In the genomic region with DNA sequence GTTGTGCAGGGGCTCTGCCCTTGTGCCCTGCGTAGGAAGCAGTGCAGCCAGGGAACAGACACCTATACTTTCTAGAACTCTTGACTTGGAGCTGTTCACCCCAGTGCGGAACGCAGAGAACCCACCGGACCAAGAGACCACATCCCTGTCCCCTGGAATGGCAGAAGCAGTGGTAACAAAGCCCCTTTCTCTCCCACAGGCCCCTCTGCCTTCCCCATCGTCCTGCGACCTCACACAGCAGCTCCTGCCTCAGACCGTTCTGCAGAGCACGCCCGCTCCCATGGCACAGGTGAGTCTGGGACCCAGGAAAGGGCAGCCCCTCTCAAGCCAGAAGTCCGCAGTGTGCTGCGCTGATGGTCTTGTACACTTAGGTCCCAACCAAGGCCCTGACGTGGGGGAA, we compare ENCODE assay signal across 25 cellular contexts. TPM values are rescaled to one million over a fixed set of nuclear protein-coding genes. Genes with fewer than 3 reads are reported as not detected.
A peak's percentile ranks its signal among the peaks of the same experiment; 100 is the strongest.
DNase-seq lines count a peak whose midpoint lies in the region; ATAC-seq, FAIRE-seq and TF ChIP-seq lines count a peak whose summit lies in the region.
"Had no signal": no experiment of that assay in that cellular context is flagged by ENCODE, and none has a peak within 500 bp of the region (broad histone marks: within the 10 kb centered on the region; RNA-seq: fewer than 3 reads in every experiment).

No MANE protein-coding gene starts in this region.

- DNase-seq in HepG2 (ENCODE audit: low spot score) (no peak), right lobe of liver (no peak), mesenchymal stem cell (no peak), sigmoid colon (peak; percentile 54), aorta (peak in 1 of 2 donors; percentile 56), head of caudate nucleus (no peak)
- DNase-seq: activated CD4-positive, alpha-beta T cell treated with anti-CD3 and anti-CD28 coated beads for 48 hours; activated CD8-positive, alpha-beta memory T cell treated with anti-CD3 and anti-CD28 coated beads for 24 hours; activated gamma-delta T cell treated with Interleukin-2 at 50 U/mL for 16 hours; cerebellar nuclear complex; HCEC 1CT; Kasumi-1; natural killer cell; NCI-H146; NCI-H2107; NCI-H446; PC-3; SHP77; stimulated activated CD4-positive, alpha-beta T cell treated with anti-CD3 and anti-CD28 coated beads, Interleukin-4, amount 100 ng/mL, for 24 hours; stimulated activated naive CD4-positive, alpha-beta T cell had no signal

- ATAC-seq in HepG2 (peak; percentile 14; the same call in 2 of the 3 replicates), right lobe of liver (no peak), aorta (ENCODE audit: low FRiP score) (no peak), HG02571 (IDR thresholded peaks at IDR 0.05; ENCODE audit: unreplicated experiment) (no peak), HG03097 (IDR thresholded peaks at IDR 0.05; ENCODE audit: low FRiP score, unreplicated experiment) (no peak)
- ATAC-seq: natural killer cell, PC-3 had no signal

- H4K91ac ChIP-seq in mesenchymal stem cell (ENCODE audit: low read length) = peak overlapping the region; percentile 59

- peak overlapping the region; percentile 30 for H4K8ac ChIP-seq in mesenchymal stem cell (ENCODE audit: low read length)

- H3K4me1 ChIP-seq in HepG2 (ENCODE audit: insufficient read depth, low read length) (peaks cover 10% of the 10 kb centered on the region), right lobe of liver (no peaks in the 10 kb centered on the region), mesenchymal stem cell (ENCODE audit: control insufficient read depth, insufficient read depth, low read depth, low read length) (peaks cover 17% of the 10 kb centered on the region), sigmoid colon (peaks cover 0 to 33% (median 29%) of the 10 kb centered on the region in 4 donors), aorta (ENCODE audit: control insufficient read depth in 1 of 2, insufficient read depth in 2 of 2, low read length in 2 of 2) (no peaks in the 10 kb centered on the region)

- H3K4me2 ChIP-seq in HepG2 (ENCODE audit: low read depth, low read length) = no peak overlapping the region
- H3K4me2 ChIP-seq in mesenchymal stem cell (ENCODE audit: low read length, poor library complexity, severe bottlenecking) = no peak overlapping the region

- TF ChIP-seq POLR2A in HepG2 (IDR thresholded peaks at IDR 0.05; ENCODE audit: insufficient read depth in 1 of 2, low read depth in 2 of 2, low read length in 2 of 2) (no peak), right lobe of liver (IDR thresholded peaks at IDR 0.05) (no peak), sigmoid colon (IDR thresholded peaks at IDR 0.05) (no peak)

- H2BK15ac ChIP-seq in mesenchymal stem cell (ENCODE audit: low read depth, poor library complexity, severe bottlenecking) = peak overlapping the region; percentile 39

- H3K18ac ChIP-seq in mesenchymal stem cell (ENCODE audit: low read depth in 1 of 2, low read length in 2 of 2) = peak overlapping the region in 1 of 2 experiments; percentile 84

- no peaks in the 10 kb centered on the region for H3K79me1 ChIP-seq in mesenchymal stem cell (replicated peaks; ENCODE audit: low read length, poor library complexity, severe bottlenecking)

- CTCF ChIA-PET in HepG2 (lab: Yijun Ruan, JAX; ENCODE audit: low intra/inter-chr PET ratio, low total read pairs) = no interaction called here

- H3K4ac ChIP-seq in mesenchymal stem cell (ENCODE audit: low read depth in 1 of 2, low read length in 2 of 2) = peak overlapping the region; percentile 61 to 75

- H3K36me3 ChIP-seq in HepG2 (replicated peaks in 1 of 2; ENCODE audit: control insufficient read depth in 1 of 2, insufficient read depth in 2 of 2, low read length in 2 of 2) (peaks cover 51 to 82% of the 10 kb centered on the region in 2 experiments), right lobe of liver (peaks cover 0 to 32% (median 2%) of the 10 kb centered on the region in 4 donors), mesenchymal stem cell (ENCODE audit: control insufficient read depth in 1 of 2, insufficient read depth in 2 of 2, low read depth in 1 of 2, low read length in 2 of 2) (peaks cover 2 to 50% of the 10 kb centered on the region in 2 experiments), sigmoid colon (peaks cover 0 to 9% (median 4%) of the 10 kb centered on the region in 4 donors), aorta (ENCODE audit: control insufficient read depth in 1 of 2, insufficient read depth in 2 of 2, low read length in 1 of 2) (peaks cover 0 to 3% of the 10 kb centered on the region in 2 donors)
- H3K36me3 ChIP-seq: thyroid gland had no signal

- H3K9me3 ChIP-seq in HepG2 (ENCODE audit: low read length) (no peaks in the 10 kb centered on the region), right lobe of liver (no peaks in the 10 kb centered on the region), mesenchymal stem cell (ENCODE audit: control insufficient read depth, low read length) (no peaks in the 10 kb centered on the region), sigmoid colon (no peaks in the 10 kb centered on the region), aorta (ENCODE audit: control insufficient read depth, low read length) (no peaks in the 10 kb centered on the region)
- H3K9me3 ChIP-seq: thyroid gland had no signal

- no peak overlapping the region for H2AFZ ChIP-seq in HepG2 (ENCODE audit: low read length)
- no peak overlapping the region for H2AFZ ChIP-seq in mesenchymal stem cell (ENCODE audit: low read depth, low read length)

- intact Hi-C loops in HepG2 (cut with micrococcal nuclease; ENCODE audit: unreplicated experiment) = no loop called here
- intact Hi-C loops in right lobe of liver (cut with DNase I) = no loop called here
- intact Hi-C loops in sigmoid colon (cut with DNase I) = loop anchor here (5.0 to 10.0 kb wide), 2 partner anchors 93 to 155 kb away; a partner anchor contains a TSS
- intact Hi-C loops in aorta (cut with DNase I) = loop anchor here in 1 of 2 donors (5.0 kb wide), 1 partner anchor 155 kb away; a partner anchor contains a TSS
- intact Hi-C loops in head of caudate nucleus (cut with DNase I) = no loop called here

- POLR2A ChIA-PET in HepG2 (lab: Yijun Ruan, JAX) = no interaction called here

- no TSS peak for BruUV-seq in HepG2 (replicated peaks; lab: Mats Ljungman, UMichigan)

- H2AK5ac ChIP-seq in mesenchymal stem cell (ENCODE audit: low read length, severe bottlenecking) = no peak overlapping the region

- no peak for TF ChIP-seq RAD21 in HepG2 (CRISPR knock-in tag; IDR thresholded peaks at IDR 0.05)

- H3K4me3 ChIP-seq in HepG2 (replicated peaks in 1 of 3; ENCODE audit: insufficient read depth in 1 of 3, low read depth in 2 of 3, low read length in 3 of 3) (no peak overlapping the region), right lobe of liver (no peak overlapping the region), mesenchymal stem cell (ENCODE audit: insufficient read depth in 1 of 2, low read depth in 1 of 2, low read length in 2 of 2) (no peak overlapping the region), sigmoid colon (no peak overlapping the region), aorta (ENCODE audit: low read length in 2 of 2) (no peak overlapping the region)
- H3K4me3 ChIP-seq: dorsolateral prefrontal cortex, thyroid gland had no signal

- H4K20me1 ChIP-seq in HepG2 (ENCODE audit: insufficient read depth, low read length) = no peaks in the 10 kb centered on the region

- no peaks in the 10 kb centered on the region for H3K79me2 ChIP-seq in HepG2 (ENCODE audit: insufficient read depth, low read length)

- peak overlapping the region in 1 of 2 experiments; percentile 74 for H3K14ac ChIP-seq in mesenchymal stem cell (ENCODE audit: low read length in 2 of 2)

- TF ChIP-seq EP300 in HepG2 (IDR thresholded peaks at IDR 0.05; ENCODE audit: low read depth in 2 of 2, low read length in 2 of 2) (no peak), HepG2 (CRISPR knock-in tag; IDR thresholded peaks at IDR 0.05; ENCODE audit: borderline replicate concordance) (no peak), sigmoid colon (IDR thresholded peaks at IDR 0.05) (no peak)

- no peak overlapping the region for H3K9ac ChIP-seq in HepG2 (ENCODE audit: insufficient read depth, low read depth, low read length)
- H3K9ac ChIP-seq in mesenchymal stem cell (ENCODE audit: low read length) = no peak overlapping the region

- H3K27me3 ChIP-seq in HepG2 (ENCODE audit: control insufficient read depth in 1 of 2, insufficient read depth in 2 of 2, low read length in 2 of 2) (no peaks in the 10 kb centered on the region), right lobe of liver (no peaks in the 10 kb centered on the region), mesenchymal stem cell (ENCODE audit: control insufficient read depth in 1 of 2, insufficient read depth in 1 of 2, low read length in 2 of 2) (peaks cover 0 to 3% of the 10 kb centered on the region in 2 experiments), sigmoid colon (no peaks in the 10 kb centered on the region), aorta (ENCODE audit: control insufficient read depth in 1 of 2, insufficient read depth in 2 of 2, low read length in 1 of 2) (no peaks in the 10 kb centered on the region)
- H3K27me3 ChIP-seq: dorsolateral prefrontal cortex, thyroid gland had no signal

- TF ChIP-seq CTCF in HepG2 (CRISPR knock-in tag; IDR thresholded peaks at IDR 0.05) (no peak), right lobe of liver (IDR thresholded peaks at IDR 0.05) (no peak), sigmoid colon (IDR thresholded peaks at IDR 0.05) (no peak)

- in situ Hi-C loops in HepG2 (cut with HindIII; ENCODE audit: extremely low pct_ligation_motif_present, low pct_unique_long_range_greater_than_20kb) = no loop called here

- WGBS in HepG2 (ENCODE audit: low lambda C conversion rate) = 93% methylated on average over 10 of the region's 12 CpGs
- no CpG with 5 or more reads among the region's 12 CpGs for WGBS in right lobe of liver (ENCODE audit: insufficient coverage, low coverage, low lambda C conversion rate, missing lambda C conversion rate)
- 87% methylated on average over 12 of the region's 12 CpGs for WGBS in mesenchymal stem cell
- 89 to 93% methylated on average over 12 of the region's 12 CpGs for WGBS in sigmoid colon, 2 donors
- WGBS in aorta, 2 donors = 87% methylated on average over 12 of the region's 12 CpGs

- H3K23ac ChIP-seq in mesenchymal stem cell (ENCODE audit: low read length in 2 of 2) = peak overlapping the region in 1 of 2 experiments; percentile 10

- FAIRE-seq in HepG2 (lab: Jason Lieb, UNC) = no peak
- FAIRE-seq: G401.6 had no signal

- no peak overlapping the region for H2BK120ac ChIP-seq in mesenchymal stem cell (ENCODE audit: low read depth, low read length)

- H3K27ac ChIP-seq in HepG2 (ENCODE audit: extremely low read length, insufficient read depth, low read length) (no peak overlapping the region), right lobe of liver (no peak overlapping the region), mesenchymal stem cell (ENCODE audit: low read length, poor library complexity, severe bottlenecking) (no peak overlapping the region), sigmoid colon (peak overlapping the region; percentile 70 to 83 (median 76)), aorta (ENCODE audit: low read depth in 1 of 2, low read length in 2 of 2) (peak overlapping the region; percentile 47 to 72)
- H3K27ac ChIP-seq: thyroid gland had no signal

- H2BK5ac ChIP-seq in mesenchymal stem cell (ENCODE audit: low read depth, low read length, poor library complexity, severe bottlenecking) = no peak overlapping the region

- H2BK12ac ChIP-seq in mesenchymal stem cell (ENCODE audit: low read length in 2 of 2) = peak overlapping the region in 1 of 2 experiments; percentile 87

RNA-seq across cellular contexts. Expression of a gene that starts 24.6 kb away (rescaled TPM):
- total RNA-seq in HepG2 (2016; rRNA removed; fragmentation: Illumina TruSeq; extraction: Trizol) = 3,331 and 4,246 TPM in 2 replicates
- 5,225 and 5,854 TPM in 2 replicates for total RNA-seq in HepG2 (2016; cell fraction: cytosol; rRNA removed; fragmentation: Illumina TruSeq; extraction: Trizol; ENCODE audit: low read depth)
- 3,362 and 4,378 TPM in 2 replicates for total RNA-seq in HepG2 (2016; cell fraction: insoluble cytoplasmic fraction; rRNA removed; fragmentation: Illumina TruSeq; extraction: Trizol)
- 8,556 and 9,092 TPM in 2 replicates for total RNA-seq in HepG2 (2016; cell fraction: membrane; rRNA removed; fragmentation: Illumina TruSeq; extraction: Trizol)
- 1,122 and 1,268 TPM in 2 replicates for total RNA-seq in HepG2 (2016; cell fraction: nucleus; rRNA removed; fragmentation: Illumina TruSeq; extraction: Trizol)
- 3,582 and 3,614 TPM in 2 replicates for polyA plus RNA-seq in HepG2 (2011; rRNA removed)
- 3,176 and 4,386 TPM in 2 replicates for polyA plus RNA-seq in HepG2 (2011; cell fraction: cytosol; rRNA removed)
- polyA plus RNA-seq in HepG2 (2011; cell fraction: nucleus; rRNA removed) = 741 and 878 TPM in 2 replicates
- 8,552 and 9,844 TPM in 2 replicates for polyA plus RNA-seq in HepG2 (2012)
- polyA plus RNA-seq in HepG2 (2016; cell fraction: cytosol; fragmentation: Illumina TruSeq; extraction: Trizol; ENCODE audit: low read depth) = 7,218 and 7,614 TPM in 2 replicates
- 4,222 and 4,697 TPM in 2 replicates for polyA plus RNA-seq in HepG2 (2016; cell fraction: insoluble cytoplasmic fraction; fragmentation: Illumina TruSeq; extraction: Trizol; ENCODE audit: low read depth)
- polyA plus RNA-seq in HepG2 (2016; cell fraction: membrane; fragmentation: Illumina TruSeq; extraction: Trizol; ENCODE audit: low read depth) = 8,348 and 8,377 TPM in 2 replicates
- polyA plus RNA-seq in HepG2 (2016; cell fraction: nucleus; fragmentation: Illumina TruSeq; extraction: Trizol; ENCODE audit: insufficient read depth, low read depth) = 2,101 and 2,110 TPM in 2 replicates
- 234 and 364 TPM in 2 replicates for polyA minus RNA-seq in HepG2 (2011; rRNA and poly(A)+ RNA removed; ENCODE audit: low replicate concordance)
- 317 and 452 TPM in 2 replicates for polyA minus RNA-seq in HepG2 (2011; cell fraction: cytosol; rRNA and poly(A)+ RNA removed)
- polyA minus RNA-seq in HepG2 (2011; cell fraction: nucleus; rRNA and poly(A)+ RNA removed) = 241 and 344 TPM in 2 replicates
- 100 to 1,000 TPM; 363 to 497 (median 443) TPM for total RNA-seq in right lobe of liver
- 1,594 TPM for polyA plus RNA-seq in mesenchymal stem cell (2013, experiment 1 of 2)
- polyA plus RNA-seq in mesenchymal stem cell (2013, experiment 2 of 2) = 1,456 TPM
- total RNA-seq in sigmoid colon = 1,000 to 10,000 TPM; 1,030 to 2,345 (median 1,749) TPM
- 1,000 to 10,000 TPM; 5,415 to 7,327 (median 5,660) TPM for polyA plus RNA-seq in sigmoid colon
- 1,000 to 10,000 TPM; 1,008 to 1,106 TPM for total RNA-seq in aorta
- 1,000 to 10,000 TPM; 4,480 to 7,651 TPM for polyA plus RNA-seq in aorta

Comparison
In these comparisons a context has a peak if more than half of its experiments do, and no peak if none do; other contexts are left out.
1. H3K27ac ChIP-seq: peak in sigmoid colon (4 of 4) and aorta (2 of 2); none in HepG2 (single experiment), right lobe of liver (0 of 3) and mesenchymal stem cell (single experiment).